8 cellular contexts compared by ENCODE assay signal in the genomic region with DNA sequence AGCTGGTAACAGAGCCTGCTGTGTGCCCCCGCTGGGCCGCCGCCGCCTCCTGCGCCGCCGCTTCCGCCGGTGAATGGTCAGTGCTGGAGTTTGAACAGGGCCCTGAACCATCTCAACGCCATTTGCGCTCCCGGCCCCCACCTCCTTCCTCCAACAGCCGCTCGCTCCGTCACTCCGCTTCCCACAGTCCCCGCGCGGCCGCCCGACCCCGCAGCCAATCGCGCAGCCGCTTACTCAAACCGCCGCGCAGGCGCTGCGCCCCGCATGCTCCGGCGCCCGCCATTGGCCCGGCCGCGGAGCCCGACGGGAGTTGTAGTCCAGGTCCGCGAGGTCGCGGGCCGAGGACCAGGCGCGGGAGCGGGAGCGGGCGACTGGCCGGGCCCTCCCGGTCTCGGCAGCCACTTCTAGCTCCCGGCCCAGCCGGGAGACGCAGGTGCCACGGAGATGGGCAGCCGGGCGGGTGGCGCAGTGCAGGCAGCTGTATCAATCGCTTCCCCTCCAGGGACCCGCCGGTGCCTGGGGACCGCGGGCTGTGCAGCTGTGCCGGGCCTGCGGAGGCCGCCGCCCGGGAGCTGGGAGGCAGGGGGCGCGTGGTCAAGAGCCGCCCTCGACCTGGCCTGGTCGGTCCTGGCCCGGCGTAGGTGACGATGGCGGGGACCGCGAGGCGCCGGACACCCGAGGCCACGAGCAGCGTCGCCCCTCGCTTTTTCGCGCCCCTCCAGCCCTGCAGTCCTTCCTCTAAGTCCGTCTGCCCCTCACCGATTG. TPM values are rescaled to one million over a fixed set of nuclear protein-coding genes. Genes with fewer than 3 reads are reported as not detected.
DNase-seq lines count a peak whose midpoint lies in the region; ATAC-seq and TF ChIP-seq lines count a peak whose summit lies in the region.

Gene WAPL, minus strand, starts transcription at position 173 of the 765 bp plus-strand sequence. CDS start 3,723 bp downstream, outside the sequence.

- H3K79me2 ChIP-seq in Loucy (ENCODE audit: insufficient read depth, low read length), result peaks cover 73% of the 10 kb centered on the region

- H3K4me2 ChIP-seq in Loucy (ENCODE audit: low read depth, low read length, poor library complexity, severe bottlenecking), result peak within 1 kb of the TSS; percentile 86

- H3K27me3 Mint-ChIP-seq in natural killer cell treated with Interleukin-12 subunit alpha and Interleukin-12 subunit beta and Interleukin-15 and Interleukin-18, amount 100 ng/mL, for 72 hours, result no peaks in the 10 kb centered on the region

- H3K9me3 ChIP-seq in Loucy (ENCODE audit: insufficient read depth, low read depth, low read length), result no peaks in the 10 kb centered on the region

- DNase-seq in ELR (ENCODE audit: low read depth) (peak; percentile 93), H7 (peak; percentile 98), SHP77 (lab: John Stamatoyannopoulos, UW) (peak; percentile 57 to 69), fibroblast of pulmonary artery (ENCODE audit: low read depth) (peak; percentile 93)
- DNase-seq in activated effector memory CD4-positive, alpha-beta T cell treated with Interleukin-2 at 50 U/mL for 16 hours, result peak; percentile 91
- peak; percentile 96 for DNase-seq in natural killer cell treated with Interleukin-12 subunit alpha and Interleukin-12 subunit beta and Interleukin-15 and Interleukin-18, amount 100 ng/mL, for 72 hours (ENCODE audit: low spot score)
- DNase-seq in stimulated activated naive CD4-positive, alpha-beta T cell treated with Interleukin-2 at 50 U/mL for 16 hours (lab: John Stamatoyannopoulos, UW), result peak; percentile 92

- H3K27me3 ChIP-seq in H7 (ENCODE audit: control insufficient read depth, insufficient read depth, low read length), result no peaks in the 10 kb centered on the region; the same call in 1 of the 2 replicates
- peaks cover 4% of the 10 kb centered on the region for H3K27me3 ChIP-seq in Loucy (ENCODE audit: insufficient read depth, low read length, poor library complexity, severe bottlenecking)

- peak within 1 kb of the TSS; percentile 88 to 95 for H3K27ac Mint-ChIP-seq in natural killer cell treated with Interleukin-12 subunit alpha and Interleukin-12 subunit beta and Interleukin-15 and Interleukin-18, amount 100 ng/mL, for 72 hours

- peak within 1 kb of the TSS; percentile 83 for H2AFZ ChIP-seq in Loucy (ENCODE audit: low read length)

- TF ChIP-seq CTCF in Loucy (conservative IDR thresholded peaks at IDR 0.05; ENCODE audit: low read length), result no peak
- TF ChIP-seq CTCF in fibroblast of pulmonary artery (IDR thresholded peaks at IDR 0.05; ENCODE audit: low read length, missing control alignments), result no peak

- peak; percentile 96 to 98 for ATAC-seq in natural killer cell treated with Interleukin-12 subunit alpha and Interleukin-12 subunit beta and Interleukin-15 and Interleukin-18, amount 100 ng/mL, for 72 hours

- H3K4me3 ChIP-seq in H7 (ENCODE audit: insufficient read depth, low read depth, low read length) (peak within 1 kb of the TSS; percentile 89), Loucy (ENCODE audit: low read length, poor library complexity, severe bottlenecking) (peak within 1 kb of the TSS; percentile 75), fibroblast of pulmonary artery (replicated peaks; ENCODE audit: low read depth, low read length) (peak within 1 kb of the TSS; percentile 87)

- H3K9me2 ChIP-seq in Loucy (replicated peaks; ENCODE audit: low read depth, low read length), result no peaks in the 10 kb centered on the region

- peaks cover 9% of the 10 kb centered on the region for H3K36me3 Mint-ChIP-seq in natural killer cell treated with Interleukin-12 subunit alpha and Interleukin-12 subunit beta and Interleukin-15 and Interleukin-18, amount 100 ng/mL, for 72 hours

- no peaks in the 10 kb centered on the region for H3F3A ChIP-seq in Loucy (ENCODE audit: low read depth)

- no peaks in the 10 kb centered on the region for H3K9me3 Mint-ChIP-seq in natural killer cell treated with Interleukin-12 subunit alpha and Interleukin-12 subunit beta and Interleukin-15 and Interleukin-18, amount 100 ng/mL, for 72 hours

- H3K9ac ChIP-seq in Loucy (ENCODE audit: low read depth, low read length, poor library complexity, severe bottlenecking), result peak within 1 kb of the TSS; percentile 92

- peak within 1 kb of the TSS; percentile 98 for H3K4me3 Mint-ChIP-seq in natural killer cell treated with Interleukin-12 subunit alpha and Interleukin-12 subunit beta and Interleukin-15 and Interleukin-18, amount 100 ng/mL, for 72 hours

- peaks cover 48% of the 10 kb centered on the region for H3K4me1 ChIP-seq in Loucy (ENCODE audit: insufficient read depth, low read length, poor library complexity, severe bottlenecking)

- H3K4me1 Mint-ChIP-seq in natural killer cell treated with Interleukin-12 subunit alpha and Interleukin-12 subunit beta and Interleukin-15 and Interleukin-18, amount 100 ng/mL, for 72 hours (ENCODE audit: low read depth in 2 of 2), result peaks cover 24 to 49% of the 10 kb centered on the region in 2 donors

- peaks cover 3% of the 10 kb centered on the region for H3K36me3 ChIP-seq in H7 (replicated peaks; ENCODE audit: control insufficient read depth, insufficient read depth, low read length)
- H3K36me3 ChIP-seq in Loucy (ENCODE audit: insufficient read depth, low read length), result peaks cover 9% of the 10 kb centered on the region

- H4K20me1 ChIP-seq in Loucy (ENCODE audit: insufficient read depth, low read length, poor library complexity, severe bottlenecking), result peaks cover 46% of the 10 kb centered on the region

RNA-seq across cellular contexts. Expression of gene WAPL, which starts in this region (rescaled TPM):
- 33.5 and 44.9 TPM in 2 replicates for total RNA-seq in H7 (2014; rRNA removed; shearing (Covaris generic))
- total RNA-seq in natural killer cell treated with Interleukin-12 subunit alpha and Interleukin-12 subunit beta and Interleukin-15 and Interleukin-18, amount 100 ng/mL, for 72 hours, result 10 to 100 TPM; 49.2 to 59.9 TPM

Comparison
In these comparisons a context has a peak if more than half of its experiments do, and no peak if none do; other contexts are left out.
1. Peak in every context shown above with its lines: DNase-seq, ATAC-seq and H3K4me3 ChIP-seq.